Comparison of ENCODE assay signal across 1 cellular context in genomic region chr3:81492048-81492447, GRCh38.
TF ChIP-seq lines count a peak whose summit lies in the region.

No MANE protein-coding gene starts in this region.

TF ChIP-seq in GM23338, 12 proteins besides CTCF, POLR2A, EP300 and RAD21 (continued from another document):
- no peak for TF ChIP-seq ZNF462 (CRISPR knock-in tag; IDR thresholded peaks at IDR 0.05)
